ENCODE assay signal across 12 cellular contexts in genomic region chr22:21917959-21918261, GRCh38. TPM values are rescaled to one million over a fixed set of nuclear protein-coding genes. Genes with fewer than 3 reads are reported as not detected.
DNase-seq lines count a peak whose midpoint lies in the region; ATAC-seq, FAIRE-seq and TF ChIP-seq lines count a peak whose summit lies in the region.
"Had no signal": no experiment of that assay in that cellular context is flagged by ENCODE, and none has a peak within 500 bp of the region (broad histone marks: within the 10 kb centered on the region; RNA-seq: fewer than 3 reads in every experiment).

No MANE protein-coding gene starts in this region.

- H4K8ac ChIP-seq in neuronal stem cell (ENCODE audit: low read depth, low read length) = no peak overlapping the region

- CTCF ChIA-PET in HCT116 (lab: Charles Lee) = no interaction called here

- intact Hi-C loops in HCT116 (cut with micrococcal nuclease) = no loop called here
- intact Hi-C loops in kidney (cut with DNase I) = no loop called here

- H3K9me3 ChIP-seq in HCT116 (ENCODE audit: control insufficient read depth in 1 of 2, insufficient read depth in 1 of 2, low read depth in 1 of 2, low read length in 2 of 2) (no peaks in the 10 kb centered on the region), neuronal stem cell (replicated peaks in 1 of 2; ENCODE audit: control insufficient read depth in 2 of 2, insufficient read depth in 1 of 2, low read depth in 1 of 2, low read length in 2 of 2) (no peaks in the 10 kb centered on the region), kidney (ENCODE audit: control insufficient read depth in 1 of 2, low read length in 2 of 2) (no peaks in the 10 kb centered on the region)
- H3K9me3 ChIP-seq: A549 had no signal

- no peak overlapping the region for H2BK12ac ChIP-seq in neuronal stem cell (ENCODE audit: low read length)

- H3K4me2 ChIP-seq in HCT116 (ENCODE audit: low read length) (no peak overlapping the region), neuronal stem cell (ENCODE audit: insufficient read depth, low read length, poor library complexity, severe bottlenecking) (no peak overlapping the region)
- H3K4me2 ChIP-seq: A549 had no signal

- H4K20me1 ChIP-seq in HCT116 (ENCODE audit: insufficient read depth) = no peaks in the 10 kb centered on the region

- no peak overlapping the region for H2BK15ac ChIP-seq in neuronal stem cell (ENCODE audit: low read length)

- H2AFZ ChIP-seq in HCT116 (ENCODE audit: low read depth, low read length, poor library complexity, severe bottlenecking) = no peak overlapping the region
- no peak overlapping the region for H2AFZ ChIP-seq in neuronal stem cell (ENCODE audit: low read length)

- no TSS peak for BruUV-seq in HCT116 (replicated peaks; lab: Mats Ljungman, UMichigan)

- no peak for TF ChIP-seq RAD21 in HCT116 (IDR thresholded peaks at IDR 0.05; ENCODE audit: low read depth)

- no peak overlapping the region for H3K9ac ChIP-seq in HCT116 (ENCODE audit: low read length)
- H3K9ac ChIP-seq in neuronal stem cell (ENCODE audit: low read depth, low read length, poor library complexity) = no peak overlapping the region
- no peak overlapping the region for H3K9ac ChIP-seq in kidney (ENCODE audit: low read length in 2 of 2)

- no CpG with 5 or more reads among the region's 6 CpGs for whole genome bisulfite sequencing in neuronal stem cell (ENCODE audit: extremely low coverage in 2 of 2, insufficient read length in 2 of 2, insufficient replicate concordance in 1 of 2), 2 donors

- TF ChIP-seq CTCF in HCT116 (IDR thresholded peaks at IDR 0.05 in 2 of 3, conservative IDR thresholded peaks at IDR 0.05 in 1 of 3; ENCODE audit: borderline replicate concordance in 1 of 3, insufficient read depth in 1 of 3, low read depth in 2 of 3, low read length in 2 of 3) (no peak), VCaP (conservative IDR thresholded peaks at IDR 0.05) (no peak), omental fat pad (IDR thresholded peaks at IDR 0.05) (no peak), kidney (IDR thresholded peaks at IDR 0.05; ENCODE audit: borderline replicate concordance, extremely low read depth, insufficient read depth) (no peak)

- no peaks in the 10 kb centered on the region for H3K79me2 ChIP-seq in HCT116 (ENCODE audit: insufficient read depth, low read length)

- peak overlapping the region; percentile 29 for H3K23ac ChIP-seq in neuronal stem cell (ENCODE audit: low read depth, low read length, poor library complexity)

- H3K4me3 ChIP-seq in HCT116 (replicated peaks in 1 of 2; ENCODE audit: low read depth in 1 of 2, low read length in 2 of 2) (no peak overlapping the region), neuronal stem cell (ENCODE audit: low read length in 2 of 2) (no peak overlapping the region), kidney (ENCODE audit: low read length in 2 of 2) (no peak overlapping the region)
- H3K4me3 ChIP-seq: A549 had no signal

- peak; percentile 10; the same call in 1 of the 2 replicates for ATAC-seq in HCT116
- ATAC-seq in omental fat pad (ENCODE audit: low FRiP score) = no peak
- ATAC-seq in HG03354 (IDR thresholded peaks at IDR 0.05; ENCODE audit: poor library complexity, severe bottlenecking, unreplicated experiment) = no peak
- ATAC-seq: A549 had no signal

- no peak overlapping the region for H2BK120ac ChIP-seq in neuronal stem cell (ENCODE audit: low read depth, low read length)

- no peaks in the 10 kb centered on the region for H3K79me1 ChIP-seq in neuronal stem cell (ENCODE audit: low read depth, low read length)

- POLR2A ChIA-PET in HCT116 (lab: Charles Lee) = no interaction called here

- H3K27ac ChIP-seq in HCT116 (ENCODE audit: low read depth, low read length) = no peak overlapping the region
- peak overlapping the region; percentile 42; the same call in 1 of the 2 replicates for H3K27ac ChIP-seq in VCaP
- peak overlapping the region; percentile 44 for H3K27ac ChIP-seq in caudate nucleus (ENCODE audit: low read depth, low read length)
- no peak overlapping the region for H3K27ac ChIP-seq in neuronal stem cell (replicated peaks; ENCODE audit: low read length)
- no peak overlapping the region for H3K27ac ChIP-seq in kidney (ENCODE audit: low read depth in 2 of 2, low read length in 2 of 2)
- H3K27ac ChIP-seq: A549, HL-60 had no signal

- no peak for TF ChIP-seq POLR2A in HCT116 (IDR thresholded peaks at IDR 0.05; ENCODE audit: borderline replicate concordance, extremely low read depth, insufficient read depth, insufficient read length)

- DNase-seq in HCT116 (ENCODE audit: low read depth, low spot score) = no peak
- DNase-seq in caudate nucleus (lab: John Stamatoyannopoulos, UW) = no peak
- DNase-seq in neuronal stem cell (ENCODE audit: low spot score) = no peak
- DNase-seq in omental fat pad (ENCODE audit: low spot score) = no peak
- DNase-seq in SHP77 treated with DMSO at 0.1 percent for 48 hours (lab: John Stamatoyannopoulos, UW) = no peak
- no peak for DNase-seq in kidney
- DNase-seq: DMS 273 treated with DMSO at 0.1 percent for 48 hours, HCEC 1CT had no signal

- no peak overlapping the region for H3K4ac ChIP-seq in neuronal stem cell (ENCODE audit: low read length)

- FAIRE-seq in kidney (lab: Jason Lieb, UNC) = no peak
- FAIRE-seq: A549 had no signal

- no peak overlapping the region for H3K18ac ChIP-seq in neuronal stem cell (ENCODE audit: low read length)

- no peak overlapping the region for H3K14ac ChIP-seq in neuronal stem cell (ENCODE audit: low read length)

- peak overlapping the region; percentile 16 for H2AK5ac ChIP-seq in neuronal stem cell (ENCODE audit: low read depth, low read length)

- H3K36me3 ChIP-seq in HCT116 (ENCODE audit: control insufficient read depth in 1 of 2, insufficient read depth in 2 of 2, low read length in 2 of 2) (no peaks in the 10 kb centered on the region), neuronal stem cell (replicated peaks in 1 of 2; ENCODE audit: control insufficient read depth in 2 of 2, insufficient read depth in 2 of 2, low read length in 2 of 2) (no peaks in the 10 kb centered on the region), kidney (ENCODE audit: control insufficient read depth in 1 of 2, insufficient read depth in 2 of 2, low read length in 2 of 2) (no peaks in the 10 kb centered on the region)

- H2BK5ac ChIP-seq in neuronal stem cell (ENCODE audit: low read length) = no peak overlapping the region

- H3K27me3 ChIP-seq in HCT116 (ENCODE audit: insufficient read depth, low read length) (no peaks in the 10 kb centered on the region), neuronal stem cell (ENCODE audit: control insufficient read depth in 3 of 3, insufficient read depth in 3 of 3, low read depth in 1 of 3, low read length in 3 of 3) (no peaks in the 10 kb centered on the region)

- no peak overlapping the region for H4K91ac ChIP-seq in neuronal stem cell (ENCODE audit: low read depth, low read length, poor library complexity)

- H3K4me1 ChIP-seq in HCT116 (ENCODE audit: control insufficient read depth in 1 of 2, insufficient read depth in 2 of 2, low read length in 2 of 2) (no peaks in the 10 kb centered on the region), neuronal stem cell (ENCODE audit: control insufficient read depth in 2 of 2, insufficient read depth in 1 of 2, low read depth in 1 of 2, low read length in 2 of 2) (peaks cover 12 to 31% of the 10 kb centered on the region in 2 donors), kidney (ENCODE audit: control insufficient read depth in 1 of 2, insufficient read depth in 1 of 2, low read depth in 1 of 2, low read length in 2 of 2) (peaks cover 0 to 5% of the 10 kb centered on the region in 2 donors)
- H3K4me1 ChIP-seq: A549 had no signal

- no peaks in the 10 kb centered on the region for H3K9me2 ChIP-seq in HCT116 (ENCODE audit: insufficient read depth)

- RAD21 ChIA-PET in HCT116 (lab: Charles Lee; ENCODE audit: low non-redundant PET in 1 of 2, low total read pairs in 2 of 2, uncharacterized antibody in 2 of 2, unreplicated experiment in 2 of 2) = no interaction called here

TF ChIP-seq in HCT116, 20 proteins besides CTCF, POLR2A, EP300 and RAD21 (continues in another document):
- TF ChIP-seq SIN3A (IDR thresholded peaks at IDR 0.05; ENCODE audit: low read depth) (no peak), SRF (IDR thresholded peaks at IDR 0.05; ENCODE audit: low read depth) (no peak), FOSL1 (IDR thresholded peaks at IDR 0.05; ENCODE audit: low read depth) (no peak), POLR2AphosphoS5 (IDR thresholded peaks at IDR 0.05; ENCODE audit: low read depth, low read length) (no peak), YY1 (IDR thresholded peaks at IDR 0.05; ENCODE audit: extremely low read depth, insufficient replicate concordance, low read depth, low read length) (no peak), SP1 (IDR thresholded peaks at IDR 0.05; ENCODE audit: low read depth) (no peak), JUND (IDR thresholded peaks at IDR 0.05) (no peak), EZH2 (IDR thresholded peaks at IDR 0.05) (no peak), EGR1 (IDR thresholded peaks at IDR 0.05; ENCODE audit: low read depth) (no peak), TCF7L2 (IDR thresholded peaks at IDR 0.05; ENCODE audit: borderline replicate concordance, extremely low read depth, insufficient read depth, insufficient read length) (no peak), ZFX (IDR thresholded peaks at IDR 0.05) (no peak)

RNA-seq across cellular contexts. Expression of gene PPM1F, which starts 34.7 kb away (rescaled TPM):
- total RNA-seq in HCT116 (2021; ENCODE audit: unreplicated experiment) (27.3 TPM), omental fat pad (10 to 100 TPM; 22.9 to 67.3 (median 32.4) TPM), kidney (42.5 TPM)
- polyA plus RNA-seq in HCT116 (2012) = 12.7 and 13.1 TPM in 2 replicates
- 17.8 TPM for polyA plus RNA-seq in neuronal stem cell (2013, experiment 1 of 2)
- 16.6 TPM for polyA plus RNA-seq in neuronal stem cell (2013, experiment 2 of 2)
- 13.8 TPM for polyA plus RNA-seq in kidney (ENCODE audit: insufficient read depth, low read depth, low replicate concordance)

RNA-seq across cellular contexts. Expression of gene MAPK1, which starts 50.5 kb away (rescaled TPM):
- 137 TPM for total RNA-seq in HCT116 (2021; ENCODE audit: unreplicated experiment)
- 42.2 and 55.3 TPM in 2 replicates for polyA plus RNA-seq in HCT116 (2012)
- polyA plus RNA-seq in neuronal stem cell (2013, experiment 1 of 2) = 51.0 TPM
- polyA plus RNA-seq in neuronal stem cell (2013, experiment 2 of 2) = 50.9 TPM
- total RNA-seq in omental fat pad = 10 to 100 TPM; 29.0 to 46.8 (median 35.1) TPM
- total RNA-seq in kidney = 128 TPM
- polyA plus RNA-seq in kidney (ENCODE audit: insufficient read depth, low read depth, low replicate concordance) = 21.3 TPM

Comparison
In these comparisons a context has a peak if more than half of its experiments do, and no peak if none do; other contexts are left out.
1. H3K27ac ChIP-seq: peak in VCaP (single experiment) and caudate nucleus (single experiment); none in HCT116 (single experiment), neuronal stem cell (single experiment) and kidney (0 of 2).